18 cellular contexts compared by ENCODE assay signal in genomic region chr16:84581161-84581560, GRCh38. TPM values are rescaled to one million over a fixed set of nuclear protein-coding genes. Genes with fewer than 3 reads are reported as not detected.
A peak's percentile ranks its signal among the peaks of the same experiment; 100 is the strongest.
DNase-seq lines count a peak whose midpoint lies in the region; ATAC-seq and TF ChIP-seq lines count a peak whose summit lies in the region.
"Had no signal": no experiment of that assay in that cellular context is flagged by ENCODE, and none has a peak within 500 bp of the region (broad histone marks: within the 10 kb centered on the region; RNA-seq: fewer than 3 reads in every experiment).

No MANE protein-coding gene starts in this region.

- H3K4me1 Mint-ChIP-seq in activated CD8-positive, alpha-beta memory T cell treated with anti-CD3 and anti-CD28 coated beads, Interleukin-2, amount 10 ng/mL, durations not matched to agents 7 days and 5 days, result peaks cover 73% of the 10 kb centered on the region
- peaks cover 52% of the 10 kb centered on the region for H3K4me1 Mint-ChIP-seq in activated T-helper 2 cell treated with anti-CD3 and anti-CD28 coated beads, Interferon-gamma antibody, Interleukin-2, Interleukin-4, amounts not matched to agents 10 μg/mL and 5 μg/mL and 100 μg/mL, durations not matched to agents 14 hours and 24 hours and 36 hours (ENCODE audit: low read depth)
- peaks cover 10% of the 10 kb centered on the region for H3K4me1 Mint-ChIP-seq in mesothelial cell of epicardium

- no peaks in the 10 kb centered on the region for H3K9me3 ChIP-seq in neutrophil
- H3K9me3 ChIP-seq: A549 had no signal

- H3K27me3 Mint-ChIP-seq in activated CD8-positive, alpha-beta memory T cell treated with anti-CD3 and anti-CD28 coated beads, Interleukin-2, amount 10 ng/mL, durations not matched to agents 7 days and 5 days, result no peaks in the 10 kb centered on the region
- H3K27me3 Mint-ChIP-seq in activated T-helper 2 cell treated with anti-CD3 and anti-CD28 coated beads, Interferon-gamma antibody, Interleukin-2, Interleukin-4, amounts not matched to agents 10 μg/mL and 5 μg/mL and 100 μg/mL, durations not matched to agents 14 hours and 24 hours and 36 hours (ENCODE audit: low read depth), result no peaks in the 10 kb centered on the region
- H3K27me3 Mint-ChIP-seq in mesothelial cell of epicardium (ENCODE audit: low read depth), result no peaks in the 10 kb centered on the region

- CTCF ChIA-PET in activated CD8-positive, alpha-beta memory T cell treated with anti-CD3 and anti-CD28 coated beads, Interleukin-2, amount 10 ng/mL, durations not matched to agents 7 days and 5 days (lab: Charles Lee), result interaction anchor here (1.2 kb wide), 1 partner anchor 304 kb away, joined by 3 read pairs; no protein-coding TSS in a partner anchor

- H3K4me3 Mint-ChIP-seq in activated CD8-positive, alpha-beta memory T cell treated with anti-CD3 and anti-CD28 coated beads, Interleukin-2, amount 10 ng/mL, durations not matched to agents 7 days and 5 days, result no peak overlapping the region
- H3K4me3 Mint-ChIP-seq in activated T-helper 2 cell treated with anti-CD3 and anti-CD28 coated beads, Interferon-gamma antibody, Interleukin-2, Interleukin-4, amounts not matched to agents 10 μg/mL and 5 μg/mL and 100 μg/mL, durations not matched to agents 14 hours and 24 hours and 36 hours (ENCODE audit: low read depth), result no peak overlapping the region
- no peak overlapping the region for H3K4me3 Mint-ChIP-seq in mesothelial cell of epicardium

- TF ChIP-seq CTCF in neutrophil (IDR thresholded peaks at IDR 0.05) (no peak), mesothelial cell of epicardium (IDR thresholded peaks at IDR 0.05; ENCODE audit: unreplicated experiment) (no peak)

- H3K27ac ChIP-seq in neutrophil, result peak overlapping the region; percentile 50
- H3K27ac ChIP-seq: A549 had no signal

- H3K36me3 Mint-ChIP-seq in activated CD8-positive, alpha-beta memory T cell treated with anti-CD3 and anti-CD28 coated beads, Interleukin-2, amount 10 ng/mL, durations not matched to agents 7 days and 5 days, result peaks cover 74% of the 10 kb centered on the region
- peaks cover 77% of the 10 kb centered on the region for H3K36me3 Mint-ChIP-seq in activated T-helper 2 cell treated with anti-CD3 and anti-CD28 coated beads, Interferon-gamma antibody, Interleukin-2, Interleukin-4, amounts not matched to agents 10 μg/mL and 5 μg/mL and 100 μg/mL, durations not matched to agents 14 hours and 24 hours and 36 hours (ENCODE audit: low read depth)
- peaks cover 5% of the 10 kb centered on the region for H3K36me3 Mint-ChIP-seq in mesothelial cell of epicardium

- no peak overlapping the region for H3K4me3 ChIP-seq in neutrophil (ENCODE audit: low read depth in 1 of 2, low read length in 1 of 2)
- H3K4me3 ChIP-seq: A549 had no signal

- H3K9me3 Mint-ChIP-seq in activated CD8-positive, alpha-beta memory T cell treated with anti-CD3 and anti-CD28 coated beads, Interleukin-2, amount 10 ng/mL, durations not matched to agents 7 days and 5 days (ENCODE audit: low read depth), result no peaks in the 10 kb centered on the region
- no peaks in the 10 kb centered on the region for H3K9me3 Mint-ChIP-seq in activated T-helper 2 cell treated with anti-CD3 and anti-CD28 coated beads, Interferon-gamma antibody, Interleukin-2, Interleukin-4, amounts not matched to agents 10 μg/mL and 5 μg/mL and 100 μg/mL, durations not matched to agents 14 hours and 24 hours and 36 hours
- no peaks in the 10 kb centered on the region for H3K9me3 Mint-ChIP-seq in mesothelial cell of epicardium
- H3K9me3 Mint-ChIP-seq: CD14-positive monocyte had no signal

- H3K4me1 ChIP-seq in neutrophil (ENCODE audit: control insufficient read depth in 1 of 2, insufficient read depth in 1 of 2, low read depth in 1 of 2, low read length in 1 of 2), result peaks cover 21 to 44% of the 10 kb centered on the region in 2 experiments

- H3K27me3 ChIP-seq in neutrophil, result no peaks in the 10 kb centered on the region

- peak overlapping the region; percentile 58 for H3K27ac Mint-ChIP-seq in activated CD8-positive, alpha-beta memory T cell treated with anti-CD3 and anti-CD28 coated beads, Interleukin-2, amount 10 ng/mL, durations not matched to agents 7 days and 5 days
- peak overlapping the region; percentile 38 for H3K27ac Mint-ChIP-seq in activated T-helper 2 cell treated with anti-CD3 and anti-CD28 coated beads, Interferon-gamma antibody, Interleukin-2, Interleukin-4, amounts not matched to agents 10 μg/mL and 5 μg/mL and 100 μg/mL, durations not matched to agents 14 hours and 24 hours and 36 hours
- no peak overlapping the region for H3K27ac Mint-ChIP-seq in mesothelial cell of epicardium

- no peak for DNase-seq in activated CD8-positive, alpha-beta memory T cell treated with anti-CD3 and anti-CD28 coated beads, Interleukin-2, amount 10 ng/mL, durations not matched to agents 7 days and 5 days
- DNase-seq in activated CD8-positive, alpha-beta memory T cell treated with anti-CD3 and anti-CD28 coated beads, Interleukin-2, amount 50 U/mL, for 48 hours, result no peak
- DNase-seq in NCI-H526 (lab: John Stamatoyannopoulos, UW) (peak; percentile 49 to 50), mesothelial cell of epicardium (ENCODE audit: low spot score in 2 of 2, unreplicated experiment in 2 of 2) (no peak)
- DNase-seq in activated T-helper 2 cell treated with anti-CD3 and anti-CD28 coated beads, Interferon-gamma antibody, Interleukin-2, Interleukin-4, amounts not matched to agents 10 μg/mL and 5 μg/mL and 100 μg/mL, durations not matched to agents 14 hours and 24 hours and 36 hours (ENCODE audit: low spot score), result no peak
- DNase-seq in activated CD4-positive, CD25-positive, alpha-beta regulatory T cell (lab: John Stamatoyannopoulos, UW), result no peak
- DNase-seq: DMS79 treated with DMSO at 0.1 percent for 48 hours, GDM1, GOT3, NCI-H146, NCI-H226, NCI-H748 treated with DMSO at 0.1 percent for 48 hours had no signal

- intact Hi-C loops in activated T-helper 2 cell treated with anti-CD3 and anti-CD28 coated beads, Interferon-gamma antibody, Interleukin-2, Interleukin-4, amounts not matched to agents 10 μg/mL and 5 μg/mL and 100 μg/mL, durations not matched to agents 14 hours and 24 hours and 36 hours (cut with micrococcal nuclease), result no loop called here

- H3K36me3 ChIP-seq in neutrophil, result peaks cover 81% of the 10 kb centered on the region

- ATAC-seq in activated CD8-positive, alpha-beta memory T cell treated with anti-CD3 and anti-CD28 coated beads, Interleukin-2, amount 10 ng/mL, durations not matched to agents 7 days and 5 days, result no peak
- ATAC-seq in HG02798 (IDR thresholded peaks at IDR 0.05; ENCODE audit: poor library complexity, unreplicated experiment), result no peak
- ATAC-seq: A549, Panc1, Right ventricle myocardium inferior had no signal

RNA-seq across cellular contexts. Expression of gene COTL1, which starts 36.7 kb away (rescaled TPM):
- total RNA-seq in activated CD8-positive, alpha-beta memory T cell treated with anti-CD3 and anti-CD28 coated beads, Interleukin-2, amount 10 ng/mL, durations not matched to agents 7 days and 5 days, result 1,000 to 10,000 TPM; 1,052 to 1,190 TPM
- total RNA-seq in activated T-helper 2 cell treated with anti-CD3 and anti-CD28 coated beads, Interferon-gamma antibody, Interleukin-2, Interleukin-4, amounts not matched to agents 10 μg/mL and 5 μg/mL and 100 μg/mL, durations not matched to agents 14 hours and 24 hours and 36 hours, result 478 and 483 TPM in 2 replicates
- 106 to 116 TPM (median 106 TPM) in 3 replicates for total RNA-seq in mesothelial cell of epicardium

Comparison
In these comparisons a context has a peak if more than half of its experiments do, and no peak if none do; other contexts are left out.
1. DNase-seq: peak in NCI-H526 (2 of 2); none in activated CD8-positive, alpha-beta memory T cell treated with anti-CD3 and anti-CD28 coated beads, Interleukin-2, amount 10 ng/mL, durations not matched to agents 7 days and 5 days (single experiment), activated CD8-positive, alpha-beta memory T cell treated with anti-CD3 and anti-CD28 coated beads, Interleukin-2, amount 50 U/mL, for 48 hours (single experiment), activated T-helper 2 cell treated with anti-CD3 and anti-CD28 coated beads, Interferon-gamma antibody, Interleukin-2, Interleukin-4, amounts not matched to agents 10 μg/mL and 5 μg/mL and 100 μg/mL, durations not matched to agents 14 hours and 24 hours and 36 hours (single experiment), mesothelial cell of epicardium (0 of 2) and activated CD4-positive, CD25-positive, alpha-beta regulatory T cell (0 of 4).